ENCODE assay signal across 8 cellular contexts in genomic region chr18:21739604-21740473, GRCh38. TPM values are rescaled to one million over a fixed set of nuclear protein-coding genes. Genes with fewer than 3 reads are reported as not detected.
DNase-seq lines count a peak whose midpoint lies in the region; ATAC-seq and TF ChIP-seq lines count a peak whose summit lies in the region.

No MANE protein-coding gene starts in this region.

- peaks cover 29% of the 10 kb centered on the region for H3K4me1 Mint-ChIP-seq in activated T-helper 17 cell treated with anti-CD3 and anti-CD28 coated beads, Interleukin-2, amount 50 U/mL, for 72 hours
- peaks cover 33% of the 10 kb centered on the region for H3K4me1 Mint-ChIP-seq in stimulated activated naive CD8-positive, alpha-beta T cell treated with anti-CD3 and anti-CD28 coated beads, Interleukin-15, amount 100 ng/mL, for 72 hours

- H3K27me3 ChIP-seq in BE2C (no peaks in the 10 kb centered on the region), iPS-20b (ENCODE audit: insufficient read depth, low read length) (no peaks in the 10 kb centered on the region)

- no peaks in the 10 kb centered on the region for H3K9me3 ChIP-seq in BE2C
- H3K9me3 ChIP-seq in iPS-20b (ENCODE audit: insufficient read depth, low read depth, low read length): no peaks in the 10 kb centered on the region

- H3K4me1 ChIP-seq in BE2C (no peaks in the 10 kb centered on the region), iPS-20b (ENCODE audit: insufficient read depth, low read length) (peaks cover 10% of the 10 kb centered on the region; the same call in 1 of the 2 replicates)

- no peak for TF ChIP-seq CTCF in BE2C (IDR thresholded peaks at IDR 0.05; ENCODE audit: low read depth, low read length)

- H3K27ac ChIP-seq in iPS-20b (ENCODE audit: low read length): no peak overlapping the region

- H3K36me3 Mint-ChIP-seq in activated T-helper 17 cell treated with anti-CD3 and anti-CD28 coated beads, Interleukin-2, amount 50 U/mL, for 72 hours (ENCODE audit: low read depth): peaks cover 24% of the 10 kb centered on the region

- peak overlapping the region; percentile 50; the same call in 1 of the 2 replicates for H3K9ac ChIP-seq in iPS-20b (ENCODE audit: low read depth, low read length)

- H3K4me3 Mint-ChIP-seq in activated T-helper 17 cell treated with anti-CD3 and anti-CD28 coated beads, Interleukin-2, amount 50 U/mL, for 72 hours: peak overlapping the region; percentile 85
- H3K4me3 Mint-ChIP-seq in stimulated activated naive CD8-positive, alpha-beta T cell treated with anti-CD3 and anti-CD28 coated beads, Interleukin-15, amount 100 ng/mL, for 72 hours: peak overlapping the region; percentile 93 to 99

- H3K4me3 ChIP-seq in BE2C (ENCODE audit: low read depth, low read length) (peak overlapping the region; percentile 45), iPS-20b (ENCODE audit: low read length) (peak overlapping the region; percentile 87; the same call in 1 of the 2 replicates)

- DNase-seq in BE2C (no peak), NCI-H2107 treated with DMSO at 0.1 percent for 48 hours (lab: John Stamatoyannopoulos, UW; ENCODE audit: unreplicated experiment) (no peak), AG08395 (ENCODE audit: low spot score) (no peak)
- DNase-seq in stimulated activated naive CD8-positive, alpha-beta T cell treated with anti-CD3 and anti-CD28 coated beads, Interleukin-15, amount 100 ng/mL, for 72 hours: no peak

- peaks cover 8% of the 10 kb centered on the region for H3K9me3 Mint-ChIP-seq in activated T-helper 17 cell treated with anti-CD3 and anti-CD28 coated beads, Interleukin-2, amount 50 U/mL, for 72 hours
- peaks cover 7 to 12% of the 10 kb centered on the region in 2 donors for H3K9me3 Mint-ChIP-seq in stimulated activated naive CD8-positive, alpha-beta T cell treated with anti-CD3 and anti-CD28 coated beads, Interleukin-15, amount 100 ng/mL, for 72 hours

- ATAC-seq in GM19452 (IDR thresholded peaks at IDR 0.05; ENCODE audit: unreplicated experiment) (peak; percentile 13), HG03460 (IDR thresholded peaks at IDR 0.05; ENCODE audit: unreplicated experiment) (peak; percentile 3)
- ATAC-seq in activated T-helper 17 cell treated with anti-CD3 and anti-CD28 coated beads, Interleukin-2, amount 50 U/mL, for 72 hours (replicated peaks): peak; percentile 5
- ATAC-seq in stimulated activated naive CD8-positive, alpha-beta T cell treated with anti-CD3 and anti-CD28 coated beads, Interleukin-15, amount 100 ng/mL, for 72 hours: peak; percentile 12

- no peaks in the 10 kb centered on the region for H3K27me3 Mint-ChIP-seq in activated T-helper 17 cell treated with anti-CD3 and anti-CD28 coated beads, Interleukin-2, amount 50 U/mL, for 72 hours
- peaks cover 8% of the 10 kb centered on the region for H3K27me3 Mint-ChIP-seq in stimulated activated naive CD8-positive, alpha-beta T cell treated with anti-CD3 and anti-CD28 coated beads, Interleukin-15, amount 100 ng/mL, for 72 hours

- H3K27ac Mint-ChIP-seq in activated T-helper 17 cell treated with anti-CD3 and anti-CD28 coated beads, Interleukin-2, amount 50 U/mL, for 72 hours: peak overlapping the region; percentile 93
- peak overlapping the region in 1 of 2 donors; percentile 98 for H3K27ac Mint-ChIP-seq in stimulated activated naive CD8-positive, alpha-beta T cell treated with anti-CD3 and anti-CD28 coated beads, Interleukin-15, amount 100 ng/mL, for 72 hours

- no peaks in the 10 kb centered on the region for H3K36me3 ChIP-seq in BE2C
- no peaks in the 10 kb centered on the region for H3K36me3 ChIP-seq in iPS-20b (ENCODE audit: insufficient read depth, low read depth, low read length)

RNA-seq across cellular contexts. Expression of gene MIB1, which starts 0.8 kb away (rescaled TPM):
- 4.0 TPM for polyA plus RNA-seq in BE2C (2012; ENCODE audit: insufficient read depth, insufficient read length, low read depth)
- 10 to 100 TPM; 52.3 to 64.0 TPM for total RNA-seq in activated T-helper 17 cell treated with anti-CD3 and anti-CD28 coated beads, Interleukin-2, amount 50 U/mL, for 72 hours

RNA-seq across cellular contexts. Expression of gene ABHD3, which starts 35.3 kb away (rescaled TPM):
- polyA plus RNA-seq in BE2C (2012; ENCODE audit: insufficient read depth, insufficient read length, low read depth): 3.6 TPM
- 10 to 100 TPM; 28.9 to 48.4 TPM for total RNA-seq in activated T-helper 17 cell treated with anti-CD3 and anti-CD28 coated beads, Interleukin-2, amount 50 U/mL, for 72 hours
